Comparison of ENCODE assay signal across 16 cellular contexts in the genomic region with DNA sequence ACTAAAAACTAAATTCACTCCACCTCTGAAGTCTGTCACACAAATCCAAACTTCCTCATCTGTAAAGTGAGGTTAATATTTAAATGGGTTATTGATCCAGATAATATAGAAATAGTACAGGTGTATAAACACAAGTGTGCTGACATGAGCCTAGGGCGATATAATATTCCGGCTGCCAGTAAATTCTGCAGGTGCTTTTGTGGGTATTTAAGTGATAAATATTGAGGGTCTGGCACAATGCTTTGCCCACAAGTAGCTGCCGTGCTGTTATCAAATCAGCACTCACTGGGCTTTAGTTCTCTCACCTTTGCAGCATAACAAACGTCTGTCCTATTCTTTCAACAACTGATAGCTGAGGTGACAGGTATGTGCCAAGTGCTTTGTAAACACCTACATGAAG. TPM values are rescaled to one million over a fixed set of nuclear protein-coding genes. Genes with fewer than 3 reads are reported as not detected.
A peak's percentile ranks its signal among the peaks of the same experiment; 100 is the strongest.
DNase-seq lines count a peak whose midpoint lies in the region; ATAC-seq, FAIRE-seq and TF ChIP-seq lines count a peak whose summit lies in the region.
"Had no signal": no experiment of that assay in that cellular context is flagged by ENCODE, and none has a peak within 500 bp of the region (broad histone marks: within the 10 kb centered on the region; RNA-seq: fewer than 3 reads in every experiment).

No MANE protein-coding gene starts in this region.

- peaks cover 98% of the 10 kb centered on the region for H3K79me2 ChIP-seq in MM.1S (ENCODE audit: low read length)
- H3K79me2 ChIP-seq in K562 (ENCODE audit: control insufficient read depth, insufficient read depth, low read length), result peaks cover 70% of the 10 kb centered on the region

- no peaks in the 10 kb centered on the region for H3K9me3 ChIP-seq in MM.1S (replicated peaks; ENCODE audit: insufficient read depth, low read length)
- H3K9me3 ChIP-seq in K562 (replicated peaks; ENCODE audit: control insufficient read depth, insufficient read depth, low read depth, low read length), result no peaks in the 10 kb centered on the region
- no peaks in the 10 kb centered on the region for H3K9me3 ChIP-seq in pancreas
- H3K9me3 ChIP-seq: HAP-1 had no signal

- H3K27ac ChIP-seq in MM.1S (ENCODE audit: low read length) (peak overlapping the region; percentile 94), K562 (ENCODE audit: extremely low read depth, low read depth, low read length) (no peak overlapping the region), pancreas (peak overlapping the region in 2 of 4 donors; percentile 29 to 53)

- peaks cover 52% of the 10 kb centered on the region for H3K4me1 Mint-ChIP-seq in activated T-cell treated with anti-CD3 and anti-CD28 coated beads, Interleukin-2, amount 50 U/mL, for 72 hours (ENCODE audit: low read depth)

- H3K27me3 ChIP-seq in MM.1S (replicated peaks; ENCODE audit: insufficient read depth, low read length) (no peaks in the 10 kb centered on the region), K562 (ENCODE audit: control insufficient read depth in 2 of 2, insufficient read depth in 2 of 2, low read length in 2 of 2) (no peaks in the 10 kb centered on the region), pancreas (no peaks in the 10 kb centered on the region)

- TF ChIP-seq RAD21 in K562 (CRISPR knock-in tag; conservative IDR thresholded peaks at IDR 0.05 in 1 of 2, IDR thresholded peaks at IDR 0.05 in 1 of 2), result no peak

- H3K9me3 Mint-ChIP-seq in activated T-cell treated with anti-CD3 and anti-CD28 coated beads, Interleukin-2, amount 50 U/mL, for 72 hours, result no peaks in the 10 kb centered on the region
- H3K9me3 Mint-ChIP-seq: CD4-positive, alpha-beta T cell; IgD-negative memory B cell had no signal

- H3K9me1 ChIP-seq in K562 (ENCODE audit: control insufficient read depth, insufficient read depth, low read length), result peaks cover 9% of the 10 kb centered on the region

- TF ChIP-seq EP300 in K562 (IDR thresholded peaks at IDR 0.05; ENCODE audit: low read length), result no peak

- TF ChIP-seq CTCF in MM.1S (IDR thresholded peaks at IDR 0.05; ENCODE audit: low read length), result no peak
- no peak for TF ChIP-seq CTCF in K562 (IDR thresholded peaks at IDR 0.05 in 2 of 3, conservative IDR thresholded peaks at IDR 0.05 in 1 of 3; ENCODE audit: insufficient read depth in 2 of 3, low read depth in 1 of 3, low read length in 3 of 3)
- no peak for TF ChIP-seq CTCF in pancreas (IDR thresholded peaks at IDR 0.05)
- TF ChIP-seq CTCF in GM20000 (IDR thresholded peaks at IDR 0.05; ENCODE audit: extremely low read depth, missing control alignments), result no peak

- H3K36me3 Mint-ChIP-seq in activated T-cell treated with anti-CD3 and anti-CD28 coated beads, Interleukin-2, amount 50 U/mL, for 72 hours (ENCODE audit: insufficient read depth in 2 of 2), result peaks cover 13 to 51% of the 10 kb centered on the region in 2 donors

- peaks cover 66% of the 10 kb centered on the region for H4K20me1 ChIP-seq in MM.1S (ENCODE audit: insufficient read depth, low read length)
- H4K20me1 ChIP-seq in K562 (replicated peaks; ENCODE audit: control insufficient read depth, insufficient read depth, low read length), result peaks cover 38% of the 10 kb centered on the region

- POLR2A ChIA-PET in K562 (lab: Yijun Ruan, JAX), result interaction anchor here (0.6 to 2.7 kb wide), 4 partner anchors 13 to 105 kb away, joined by 3 to 15 read pairs (median 4); no protein-coding TSS in a partner anchor

- 95% methylated on average over 4 of the region's 4 CpGs for WGBS in K562 (ENCODE audit: insufficient coverage, low coverage, missing lambda C conversion rate)
- WGBS in pancreas, 2 donors, result 25 to 30% methylated on average over 4 of the region's 4 CpGs

- CTCF ChIA-PET in K562 (lab: Yijun Ruan, JAX; ENCODE audit: low intra/inter-chr PET ratio), result no interaction called here

- H3K27ac Mint-ChIP-seq in activated T-cell treated with anti-CD3 and anti-CD28 coated beads, Interleukin-2, amount 50 U/mL, for 72 hours, result peak overlapping the region; percentile 82
- H3K27ac Mint-ChIP-seq: B cell; CD4-positive, alpha-beta T cell; IgD-negative memory B cell had no signal

- no peak overlapping the region for H3K4me3 Mint-ChIP-seq in activated T-cell treated with anti-CD3 and anti-CD28 coated beads, Interleukin-2, amount 50 U/mL, for 72 hours
- H3K4me3 Mint-ChIP-seq: B cell; CD4-positive, alpha-beta T cell; IgD-negative memory B cell had no signal

- no TSS peak for BruUV-seq in K562 (replicated peaks; lab: Mats Ljungman, UMichigan)

- no peak for ATAC-seq in activated T-cell treated with anti-CD3 and anti-CD28 coated beads, Interleukin-2, amount 50 U/mL, for 72 hours (replicated peaks in 1 of 2)
- ATAC-seq in K562, result no peak
- peak; percentile 22 to 54 (median 44) for ATAC-seq in pancreas
- ATAC-seq in HG03095 (IDR thresholded peaks at IDR 0.05; ENCODE audit: unreplicated experiment), result no peak
- ATAC-seq: GM12878 had no signal

- 0 out of 2 replicates have a peak, but pooled peaks have one; percentile 21 for TF ChIP-seq POLR2A in K562 (conservative IDR thresholded peaks at IDR 0.05)

- no peaks in the 10 kb centered on the region for H3K27me3 Mint-ChIP-seq in activated T-cell treated with anti-CD3 and anti-CD28 coated beads, Interleukin-2, amount 50 U/mL, for 72 hours (ENCODE audit: low read depth)
- H3K27me3 Mint-ChIP-seq: B cell; CD4-positive, alpha-beta T cell; IgD-negative memory B cell had no signal

- peaks cover 97% of the 10 kb centered on the region for H3F3A ChIP-seq in MM.1S (ENCODE audit: insufficient read depth, low read length)

- in situ Hi-C loops in K562 (cut with MboI), result no loop called here

- peak overlapping the region; percentile 91 for H3K4me2 ChIP-seq in MM.1S (ENCODE audit: low read depth, low read length)
- no peak overlapping the region for H3K4me2 ChIP-seq in K562 (ENCODE audit: insufficient read depth, low read length)

- H3K9ac ChIP-seq in MM.1S (ENCODE audit: low read length) (peak overlapping the region; percentile 94; the same call in 1 of the 2 replicates), K562 (ENCODE audit: insufficient read depth in 1 of 2, low read depth in 2 of 2, low read length in 2 of 2) (no peak overlapping the region)

- intact Hi-C loops in K562 (cut with micrococcal nuclease) (no loop called here), pancreas (cut with DNase I) (no loop called here)

- H3K4me1 ChIP-seq in MM.1S (ENCODE audit: low read length) (peaks cover 62% of the 10 kb centered on the region), K562 (replicated peaks in 1 of 2; ENCODE audit: control insufficient read depth in 2 of 2, insufficient read depth in 2 of 2, low read length in 2 of 2) (peaks cover 10 to 12% of the 10 kb centered on the region in 2 experiments; a peak in 4 of 5 replicates), pancreas (peaks cover 33 to 77% (median 38%) of the 10 kb centered on the region in 3 donors)

- H2AFZ ChIP-seq in MM.1S (ENCODE audit: low read length) (no peak overlapping the region), K562 (ENCODE audit: low read depth, low read length) (no peak overlapping the region)

- no peaks in the 10 kb centered on the region for H3K9me2 ChIP-seq in MM.1S (replicated peaks; ENCODE audit: insufficient read depth, low read length)

- H3K36me3 ChIP-seq in MM.1S (replicated peaks; ENCODE audit: insufficient read depth, low read length) (peaks cover 65% of the 10 kb centered on the region), K562 (ENCODE audit: control insufficient read depth, insufficient read depth, low read length) (peaks cover 97% of the 10 kb centered on the region), pancreas (peaks cover 10 to 73% (median 59%) of the 10 kb centered on the region in 3 donors)

- DNase-seq in activated T-cell treated with anti-CD3 and anti-CD28 coated beads, Interleukin-2, amount 50 U/mL, for 72 hours, result no peak
- DNase-seq in activated T-cell treated with anti-CD3 and anti-CD28 coated beads for 4 hours, result no peak
- DNase-seq in MM.1S, result no peak
- DNase-seq in K562 (ENCODE audit: extremely low read depth in 1 of 4, low spot score in 3 of 4), result no peak
- peak in 2 of 6 donors; percentile 46 to 53 for DNase-seq in pancreas
- DNase-seq in GM20000 (ENCODE audit: low spot score), result no peak
- no peak for DNase-seq in activated CD4-positive, CD25-positive, alpha-beta regulatory T cell treated with anti-CD3 and anti-CD28 coated beads, Interleukin-2, amount 50 U/mL, for 72 hours
- DNase-seq: C1 segment of cervical spinal cord; CD4-positive, alpha-beta T cell had no signal

- H3K4me3 ChIP-seq in MM.1S (ENCODE audit: low read length), result peak overlapping the region; percentile 96; the same call in 1 of the 2 replicates
- H3K4me3 ChIP-seq in K562, result no peak overlapping the region
- H3K4me3 ChIP-seq in pancreas, result peak overlapping the region in 1 of 4 donors; percentile 18
- H3K4me3 ChIP-seq: GM12878, HAP-1 had no signal

- no peak for FAIRE-seq in K562 (lab: Jason Lieb, UNC)
- no peak for FAIRE-seq in pancreas (lab: Jason Lieb, UNC)
- FAIRE-seq: A204.1, GM12878, H1 had no signal

TF ChIP-seq in K562, 482 proteins besides CTCF, POLR2A, EP300 and RAD21 (continues in another document):
- no peak for TF ChIP-seq SMARCB1 (IDR thresholded peaks at IDR 0.05; ENCODE audit: insufficient read length, low read depth)
- TF ChIP-seq TCF3 (CRISPR knock-in tag; IDR thresholded peaks at IDR 0.05), result no peak
- TF ChIP-seq ZNF212 (CRISPR knock-in tag; IDR thresholded peaks at IDR 0.05), result no peak

RNA-seq across cellular contexts. Expression of a gene that starts 7.6 kb away (rescaled TPM):
- total RNA-seq in activated T-cell treated with anti-CD3 and anti-CD28 coated beads, Interleukin-2, amount 50 U/mL, for 72 hours, result 100 to 1,000 TPM; 333 to 424 TPM
- 568 TPM in 2 replicates for total RNA-seq in K562 (2011; cell fraction: chromatin; rRNA removed; ENCODE audit: low replicate concordance)
- total RNA-seq in K562 (2011; cell fraction: nucleolus; rRNA removed), result 333 and 358 TPM in 2 replicates
- 368 and 413 TPM in 2 replicates for total RNA-seq in K562 (2011; cell fraction: nucleoplasm; rRNA removed)
- total RNA-seq in K562 (2014; rRNA removed) (207 and 244 TPM in 2 replicates), K562 (2014; rRNA removed; fragmentation: Illumina TruSeq; extraction: Trizol) (212 and 220 TPM in 2 replicates), K562 (2015; rRNA removed; fragmentation: Illumina TruSeq; extraction: Trizol) (169 and 175 TPM in 2 replicates), K562 (2021) (520 and 526 TPM in 2 replicates), pancreas (100 to 1,000 TPM; 322 to 675 (median 563) TPM)
- polyA plus RNA-seq in K562 (2011; rRNA removed) (145 and 147 TPM in 2 replicates), K562 (2014; fragmentation: Illumina TruSeq; extraction: Trizol) (369 and 413 TPM in 2 replicates), K562 (2014; fragmentation: Nextera tagmentation; extraction: Ambion mirVana) (10 to 100 TPM; 77.7 to 88.4 TPM), K562 (2014; rRNA removed) (264 and 303 TPM in 2 replicates), pancreas (100 to 1,000 TPM; 166 to 263 TPM)
- 136 and 188 TPM in 2 replicates for polyA plus RNA-seq in K562 (2011; cell fraction: cytosol; rRNA removed)
- polyA plus RNA-seq in K562 (2011; cell fraction: nucleus; rRNA removed), result 574 and 790 TPM in 2 replicates
- 240 and 315 TPM in 2 replicates for polyA plus RNA-seq in K562 (2012)
- 134 and 150 TPM in 2 replicates for polyA minus RNA-seq in K562 (2011; rRNA and poly(A)+ RNA removed)
- 197 and 243 TPM in 2 replicates for polyA minus RNA-seq in K562 (2011; cell fraction: cytosol; rRNA and poly(A)+ RNA removed)
- polyA minus RNA-seq in K562 (2011; cell fraction: nucleus; rRNA and poly(A)+ RNA removed), result 113 and 158 TPM in 2 replicates

Comparison
In these comparisons a context has a peak if more than half of its experiments do, and no peak if none do; other contexts are left out.
1. ATAC-seq: peak in pancreas (4 of 4); none in activated T-cell treated with anti-CD3 and anti-CD28 coated beads, Interleukin-2, amount 50 U/mL, for 72 hours (0 of 2), K562 (single experiment) and HG03095 (single experiment).